ENCODE assay signal across 8 cellular contexts in the genomic region with DNA sequence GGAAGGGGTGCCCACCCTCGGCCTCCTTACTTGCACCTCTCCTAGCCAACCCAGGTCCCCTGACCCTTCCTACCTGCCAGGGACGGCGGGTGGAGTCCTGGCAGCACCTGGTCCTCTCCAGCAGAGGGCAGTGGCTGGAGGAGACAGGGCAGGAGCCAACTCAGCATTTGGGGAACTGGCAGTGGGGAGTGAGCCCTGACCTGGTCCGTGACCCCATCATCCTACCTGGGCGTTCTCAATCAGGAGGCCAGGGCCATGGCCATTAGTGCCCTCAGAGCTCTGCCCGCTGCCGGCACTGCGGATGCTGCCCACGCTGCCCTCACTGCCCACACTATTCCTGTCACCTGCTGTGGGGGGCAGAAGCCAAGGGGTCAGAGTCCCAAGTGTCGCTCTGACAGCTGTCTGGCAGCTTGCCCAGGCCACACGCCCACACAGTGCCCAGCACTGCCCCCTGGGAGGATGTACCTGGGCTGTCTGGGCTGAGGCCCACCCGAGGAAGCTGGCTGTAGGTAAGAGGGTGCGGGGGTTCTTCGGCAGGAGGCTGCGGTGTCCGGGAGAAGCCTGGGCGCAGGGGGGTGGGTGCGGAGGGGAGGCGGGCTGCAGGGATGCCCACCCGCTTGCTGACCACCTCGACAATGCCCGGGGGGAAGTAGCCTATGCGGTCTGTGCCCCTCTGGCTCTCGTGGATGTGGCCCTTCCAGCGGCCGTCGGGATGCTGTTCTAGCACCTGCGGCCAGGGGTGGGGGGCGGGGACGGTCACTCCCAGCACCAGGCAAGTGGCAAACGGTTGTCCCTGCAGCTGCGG. TPM values are rescaled to one million over a fixed set of nuclear protein-coding genes. Genes with fewer than 3 reads are reported as not detected.
DNase-seq lines count a peak whose midpoint lies in the region; ATAC-seq and TF ChIP-seq lines count a peak whose summit lies in the region.

No MANE protein-coding gene starts in this region.

- no peaks in the 10 kb centered on the region for H3K27me3 Mint-ChIP-seq in activated CD4-positive, alpha-beta T cell treated with anti-CD3 and anti-CD28 coated beads, Interleukin-2, amount 10 ng/mL, durations not matched to agents 24 days and 14 days

- H3K4me1 ChIP-seq in esophagus squamous epithelium: peaks cover 0 to 63% (median 8%) of the 10 kb centered on the region in 3 donors

- H3K9me3 ChIP-seq in esophagus squamous epithelium: no peaks in the 10 kb centered on the region

- H3K36me3 Mint-ChIP-seq in activated CD4-positive, alpha-beta T cell treated with anti-CD3 and anti-CD28 coated beads, Interleukin-2, amount 10 ng/mL, durations not matched to agents 24 days and 14 days (ENCODE audit: low read depth): peaks cover 2% of the 10 kb centered on the region

- TF ChIP-seq POLR2A in esophagus squamous epithelium (IDR thresholded peaks at IDR 0.05): no peak

- intact Hi-C loops in activated CD4-positive, alpha-beta T cell treated with anti-CD3 and anti-CD28 coated beads, Interleukin-2, amount 10 ng/mL, durations not matched to agents 24 days and 14 days (cut with micrococcal nuclease): no loop called here
- intact Hi-C loops in esophagus squamous epithelium (cut with DNase I): loop anchor here (10.0 kb wide), 2 partner anchors 180 to 250 kb away; no protein-coding TSS in a partner anchor

- DNase-seq in D341Med (ENCODE audit: low spot score) (peak; percentile 85), HuH-7.5 (ENCODE audit: low spot score) (peak; percentile 95), esophagus squamous epithelium (lab: John Stamatoyannopoulos, UW) (no peak), retinal pigment epithelial cell (ENCODE audit: low read depth) (no peak), cerebellar cortex (ENCODE audit: low spot score) (no peak)
- peak; percentile 82 for DNase-seq in activated CD4-positive, alpha-beta T cell treated with anti-CD3 and anti-CD28 coated beads, Interleukin-2, amount 10 ng/mL, durations not matched to agents 24 days and 14 days

- H3K27ac ChIP-seq in esophagus squamous epithelium: peak overlapping the region in 2 of 4 donors; percentile 5 to 17

- H3K4me3 Mint-ChIP-seq in activated CD4-positive, alpha-beta T cell treated with anti-CD3 and anti-CD28 coated beads, Interleukin-2, amount 10 ng/mL, durations not matched to agents 24 days and 14 days: no peak overlapping the region

- H3K4me3 ChIP-seq in esophagus squamous epithelium (no peak overlapping the region), retinal pigment epithelial cell (ENCODE audit: low read length) (no peak overlapping the region)

- WGBS in esophagus squamous epithelium, 2 donors: 75 to 81% methylated on average over 4 to 16 of the region's 32 CpGs

- ATAC-seq in GM21423 (IDR thresholded peaks at IDR 0.05; ENCODE audit: unreplicated experiment): no peak
- ATAC-seq in HG03469 (IDR thresholded peaks at IDR 0.05; ENCODE audit: unreplicated experiment): no peak

- TF ChIP-seq CTCF in esophagus squamous epithelium (IDR thresholded peaks at IDR 0.05): peak in 5 of 6 experiments; percentile 47 to 72 (median 55)
- peak; percentile 77 for TF ChIP-seq CTCF in retinal pigment epithelial cell (conservative IDR thresholded peaks at IDR 0.05; ENCODE audit: low read depth, low read length)

- peaks cover 12 to 97% (median 17%) of the 10 kb centered on the region in 3 donors for H3K36me3 ChIP-seq in esophagus squamous epithelium

- no peak overlapping the region for H3K27ac Mint-ChIP-seq in activated CD4-positive, alpha-beta T cell treated with anti-CD3 and anti-CD28 coated beads, Interleukin-2, amount 10 ng/mL, durations not matched to agents 24 days and 14 days

- H3K4me1 Mint-ChIP-seq in activated CD4-positive, alpha-beta T cell treated with anti-CD3 and anti-CD28 coated beads, Interleukin-2, amount 10 ng/mL, durations not matched to agents 24 days and 14 days: no peaks in the 10 kb centered on the region

- no peaks in the 10 kb centered on the region for H3K27me3 ChIP-seq in esophagus squamous epithelium

- H3K9me3 Mint-ChIP-seq in activated CD4-positive, alpha-beta T cell treated with anti-CD3 and anti-CD28 coated beads, Interleukin-2, amount 10 ng/mL, durations not matched to agents 24 days and 14 days: no peaks in the 10 kb centered on the region

RNA-seq across cellular contexts. Expression of a gene that starts 10.8 kb away (rescaled TPM):
- total RNA-seq in activated CD4-positive, alpha-beta T cell treated with anti-CD3 and anti-CD28 coated beads, Interleukin-2, amount 10 ng/mL, durations not matched to agents 24 days and 14 days: 1.4 and 1.6 TPM in 2 replicates
- 10 to 100 TPM in 3 of 4 donors, 1 to 10 TPM in 1; 9.5 to 12.2 (median 10.4) TPM for total RNA-seq in esophagus squamous epithelium

RNA-seq across cellular contexts. Expression of a gene that starts 11.8 kb away (rescaled TPM):
- 61.7 and 66.4 TPM in 2 replicates for total RNA-seq in activated CD4-positive, alpha-beta T cell treated with anti-CD3 and anti-CD28 coated beads, Interleukin-2, amount 10 ng/mL, durations not matched to agents 24 days and 14 days
- total RNA-seq in esophagus squamous epithelium: 10 to 100 TPM; 18.3 to 33.2 (median 23.1) TPM

RNA-seq across cellular contexts. Expression of a gene that starts 20.9 kb away (rescaled TPM):
- 6.5 and 9.0 TPM in 2 replicates for total RNA-seq in activated CD4-positive, alpha-beta T cell treated with anti-CD3 and anti-CD28 coated beads, Interleukin-2, amount 10 ng/mL, durations not matched to agents 24 days and 14 days
- total RNA-seq in esophagus squamous epithelium: 100 to 1,000 TPM in 1 of 4 donors, 10 to 100 TPM in 3; 40.0 to 101 (median 67.3) TPM

RNA-seq across cellular contexts. Expression of a gene that starts 48.1 kb away (rescaled TPM):
- 68.9 and 69.5 TPM in 2 replicates for total RNA-seq in activated CD4-positive, alpha-beta T cell treated with anti-CD3 and anti-CD28 coated beads, Interleukin-2, amount 10 ng/mL, durations not matched to agents 24 days and 14 days
- total RNA-seq in esophagus squamous epithelium: 10 to 100 TPM; 19.3 to 56.5 (median 28.3) TPM

Comparison
In these comparisons a context has a peak if more than half of its experiments do, and no peak if none do; other contexts are left out.
1. DNase-seq: peak in D341Med (single experiment), HuH-7.5 (single experiment) and activated CD4-positive, alpha-beta T cell treated with anti-CD3 and anti-CD28 coated beads, Interleukin-2, amount 10 ng/mL, durations not matched to agents 24 days and 14 days (single experiment); none in esophagus squamous epithelium (single experiment), retinal pigment epithelial cell (single experiment) and cerebellar cortex (single experiment).